ENCODE assay signal across 1 cellular context in the genomic region with DNA sequence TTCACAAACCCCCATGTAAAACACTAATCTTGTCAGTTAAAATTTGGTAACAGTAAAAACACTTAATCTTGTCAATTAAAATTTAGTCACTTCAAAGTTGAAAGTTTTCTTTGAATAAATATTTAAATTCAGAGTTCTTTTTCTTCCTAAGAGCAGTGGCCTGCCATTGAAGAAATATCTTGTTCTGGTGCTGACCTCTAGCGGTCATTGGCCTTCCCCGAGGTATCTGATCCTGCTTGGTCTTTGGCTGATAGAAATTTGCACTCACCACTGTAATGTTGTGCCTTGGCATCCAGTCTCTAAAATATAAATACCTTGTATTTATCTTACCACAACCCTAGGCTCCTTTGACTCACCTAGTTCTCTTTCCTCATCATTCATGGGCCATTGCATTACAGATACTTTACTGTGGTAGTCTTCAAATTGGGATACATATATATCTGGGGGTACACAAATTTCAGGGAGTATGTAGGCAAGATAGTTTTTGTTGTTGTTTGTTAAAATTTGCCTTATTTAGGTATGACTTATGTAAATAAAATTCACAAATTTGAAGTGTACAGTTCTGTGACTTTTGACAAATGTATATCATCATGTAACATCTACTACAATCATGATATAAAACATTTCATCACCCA.
TF ChIP-seq lines count a peak whose summit lies in the region.

No MANE protein-coding gene starts in this region.

TF ChIP-seq in K562, 482 proteins besides CTCF, POLR2A, EP300 and RAD21 (continued from another document):
- TF ChIP-seq, protein P1, sequence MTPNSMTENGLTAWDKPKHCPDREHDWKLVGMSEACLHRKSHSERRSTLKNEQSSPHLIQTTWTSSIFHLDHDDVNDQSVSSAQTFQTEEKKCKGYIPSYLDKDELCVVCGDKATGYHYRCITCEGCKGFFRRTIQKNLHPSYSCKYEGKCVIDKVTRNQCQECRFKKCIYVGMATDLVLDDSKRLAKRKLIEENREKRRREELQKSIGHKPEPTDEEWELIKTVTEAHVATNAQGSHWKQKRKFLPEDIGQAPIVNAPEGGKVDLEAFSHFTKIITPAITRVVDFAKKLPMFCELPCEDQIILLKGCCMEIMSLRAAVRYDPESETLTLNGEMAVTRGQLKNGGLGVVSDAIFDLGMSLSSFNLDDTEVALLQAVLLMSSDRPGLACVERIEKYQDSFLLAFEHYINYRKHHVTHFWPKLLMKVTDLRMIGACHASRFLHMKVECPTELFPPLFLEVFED (CRISPR knock-in tag; conservative IDR thresholded peaks at IDR 0.05) = no peak
- TF ChIP-seq, protein P2, sequence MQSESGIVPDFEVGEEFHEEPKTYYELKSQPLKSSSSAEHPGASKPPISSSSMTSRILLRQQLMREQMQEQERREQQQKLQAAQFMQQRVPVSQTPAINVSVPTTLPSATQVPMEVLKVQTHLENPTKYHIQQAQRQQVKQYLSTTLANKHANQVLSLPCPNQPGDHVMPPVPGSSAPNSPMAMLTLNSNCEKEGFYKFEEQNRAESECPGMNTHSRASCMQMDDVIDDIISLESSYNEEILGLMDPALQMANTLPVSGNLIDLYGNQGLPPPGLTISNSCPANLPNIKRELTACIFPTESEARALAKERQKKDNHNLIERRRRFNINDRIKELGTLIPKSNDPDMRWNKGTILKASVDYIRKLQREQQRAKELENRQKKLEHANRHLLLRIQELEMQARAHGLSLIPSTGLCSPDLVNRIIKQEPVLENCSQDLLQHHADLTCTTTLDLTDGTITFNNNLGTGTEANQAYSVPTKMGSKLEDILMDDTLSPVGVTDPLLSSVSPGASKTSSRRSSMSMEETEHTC (IDR thresholded peaks at IDR 0.05) = no peak
- TF ChIP-seq SOX6 (IDR thresholded peaks at IDR 0.05) (no peak), ZSCAN32 (CRISPR knock-in tag; IDR thresholded peaks at IDR 0.05) (no peak), SAP30 (IDR thresholded peaks at IDR 0.05; ENCODE audit: borderline replicate concordance, insufficient read depth, low read depth, low read length, poor library complexity, severe bottlenecking) (no peak), SMC3 (conservative IDR thresholded peaks at IDR 0.05; ENCODE audit: insufficient read depth, low read depth, low read length) (peak; percentile 67), CBX1 (IDR thresholded peaks at IDR 0.05; ENCODE audit: low read depth) (no peak)
- TF ChIP-seq, protein P3, sequence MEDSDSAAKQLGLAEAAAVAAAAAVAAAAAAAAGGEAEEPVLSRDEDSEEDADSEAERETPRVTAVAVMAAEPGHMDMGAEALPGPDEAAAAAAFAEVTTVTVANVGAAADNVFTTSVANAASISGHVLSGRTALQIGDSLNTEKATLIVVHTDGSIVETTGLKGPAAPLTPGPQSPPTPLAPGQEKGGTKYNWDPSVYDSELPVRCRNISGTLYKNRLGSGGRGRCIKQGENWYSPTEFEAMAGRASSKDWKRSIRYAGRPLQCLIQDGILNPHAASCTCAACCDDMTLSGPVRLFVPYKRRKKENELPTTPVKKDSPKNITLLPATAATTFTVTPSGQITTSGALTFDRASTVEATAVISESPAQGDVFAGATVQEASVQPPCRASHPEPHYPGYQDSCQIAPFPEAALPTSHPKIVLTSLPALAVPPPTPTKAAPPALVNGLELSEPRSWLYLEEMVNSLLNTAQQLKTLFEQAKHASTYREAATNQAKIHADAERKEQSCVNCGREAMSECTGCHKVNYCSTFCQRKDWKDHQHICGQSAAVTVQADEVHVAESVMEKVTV (CRISPR knock-in tag; IDR thresholded peaks at IDR 0.05) = peak; percentile 72
- TF ChIP-seq, protein P4, sequence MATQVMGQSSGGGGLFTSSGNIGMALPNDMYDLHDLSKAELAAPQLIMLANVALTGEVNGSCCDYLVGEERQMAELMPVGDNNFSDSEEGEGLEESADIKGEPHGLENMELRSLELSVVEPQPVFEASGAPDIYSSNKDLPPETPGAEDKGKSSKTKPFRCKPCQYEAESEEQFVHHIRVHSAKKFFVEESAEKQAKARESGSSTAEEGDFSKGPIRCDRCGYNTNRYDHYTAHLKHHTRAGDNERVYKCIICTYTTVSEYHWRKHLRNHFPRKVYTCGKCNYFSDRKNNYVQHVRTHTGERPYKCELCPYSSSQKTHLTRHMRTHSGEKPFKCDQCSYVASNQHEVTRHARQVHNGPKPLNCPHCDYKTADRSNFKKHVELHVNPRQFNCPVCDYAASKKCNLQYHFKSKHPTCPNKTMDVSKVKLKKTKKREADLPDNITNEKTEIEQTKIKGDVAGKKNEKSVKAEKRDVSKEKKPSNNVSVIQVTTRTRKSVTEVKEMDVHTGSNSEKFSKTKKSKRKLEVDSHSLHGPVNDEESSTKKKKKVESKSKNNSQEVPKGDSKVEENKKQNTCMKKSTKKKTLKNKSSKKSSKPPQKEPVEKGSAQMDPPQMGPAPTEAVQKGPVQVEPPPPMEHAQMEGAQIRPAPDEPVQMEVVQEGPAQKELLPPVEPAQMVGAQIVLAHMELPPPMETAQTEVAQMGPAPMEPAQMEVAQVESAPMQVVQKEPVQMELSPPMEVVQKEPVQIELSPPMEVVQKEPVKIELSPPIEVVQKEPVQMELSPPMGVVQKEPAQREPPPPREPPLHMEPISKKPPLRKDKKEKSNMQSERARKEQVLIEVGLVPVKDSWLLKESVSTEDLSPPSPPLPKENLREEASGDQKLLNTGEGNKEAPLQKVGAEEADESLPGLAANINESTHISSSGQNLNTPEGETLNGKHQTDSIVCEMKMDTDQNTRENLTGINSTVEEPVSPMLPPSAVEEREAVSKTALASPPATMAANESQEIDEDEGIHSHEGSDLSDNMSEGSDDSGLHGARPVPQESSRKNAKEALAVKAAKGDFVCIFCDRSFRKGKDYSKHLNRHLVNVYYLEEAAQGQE (CRISPR knock-in tag; IDR thresholded peaks at IDR 0.05; ENCODE audit: low read depth) = no peak
